In genomic region chr21:26422138-26422537, GRCh38 we compare ENCODE assay signal across 22 cellular contexts.
"Had no signal": no experiment of that assay in that cellular context is flagged by ENCODE, and none has a peak within 500 bp of the region (broad histone marks: within the 10 kb centered on the region; RNA-seq: fewer than 3 reads in every experiment).

No MANE protein-coding gene starts in this region.

- H3K4me3 Mint-ChIP-seq: IgD-negative memory B cell had no signal

- H3K36me3 Mint-ChIP-seq: IgD-negative memory B cell had no signal

- H3K27me3 Mint-ChIP-seq: IgD-negative memory B cell had no signal

- H3K9me3 Mint-ChIP-seq: IgD-negative memory B cell had no signal

- H3K4me2 ChIP-seq: KMS-11 had no signal

- H3K27ac ChIP-seq: KMS-11, SJSA1, SK-N-MC had no signal

- DNase-seq: Kasumi-1, MM.1S, NCI-H1092 treated with DMSO at 0.1 percent for 48 hours, NCI-H1436, NCI-H187, NCI-H2029, NCI-H2081 treated with DMSO at 0.1 percent for 48 hours, NCI-H2171, NCI-H226, NCI-H446, NCI-H510A, NCI-H524 treated with DMSO at 0.1 percent for 48 hours, NCI-H69, NCI-H774, Right ventricle myocardium superior, RPMI8226, SIG-M5 had no signal

- H3K4me3 ChIP-seq: K562, SJSA1, SK-N-MC had no signal

- H3K9me3 ChIP-seq: SJSA1 had no signal

- H3K4me1 ChIP-seq: SJSA1 had no signal

- H3K36me3 ChIP-seq: SJSA1 had no signal

- ATAC-seq: K562 had no signal

- H3K9ac ChIP-seq: KMS-11 had no signal

- H3K4me1 Mint-ChIP-seq: IgD-negative memory B cell had no signal

- H3K27me3 ChIP-seq: SJSA1 had no signal
